Comparison of ENCODE assay signal across 1 cellular context in genomic region chr4:6887591-6888371, GRCh38.
TF ChIP-seq lines count a peak whose summit lies in the region.

No MANE protein-coding gene starts in this region.

TF ChIP-seq in K562, 482 proteins besides CTCF, POLR2A, EP300 and RAD21 (continued from another document and continues in another):
- no peak for TF ChIP-seq TRIM28 (IDR thresholded peaks at IDR 0.05)
- TF ChIP-seq CBFA2T2 (conservative IDR thresholded peaks at IDR 0.05): peak; percentile 62
- no peak for TF ChIP-seq FOXA1 (IDR thresholded peaks at IDR 0.05; ENCODE audit: borderline replicate concordance)
- TF ChIP-seq NCOR1 (IDR thresholded peaks at IDR 0.05): peak; percentile 26; the same call in 1 of the 2 replicates
- TF ChIP-seq ZNF77 (CRISPR knock-in tag; IDR thresholded peaks at IDR 0.05): no peak
- TF ChIP-seq BCOR (IDR thresholded peaks at IDR 0.05): peak; percentile 45
- no peak for TF ChIP-seq NR0B1 (IDR thresholded peaks at IDR 0.05; ENCODE audit: partially characterized antibody)
- no peak for TF ChIP-seq SOX6 (IDR thresholded peaks at IDR 0.05)
- peak; percentile 84 for TF ChIP-seq ZBTB7A (IDR thresholded peaks at IDR 0.05; ENCODE audit: borderline replicate concordance, control insufficient read depth, low read depth, low read length)
- TF ChIP-seq CBX3 (IDR thresholded peaks at IDR 0.05; ENCODE audit: borderline replicate concordance in 1 of 2, low read length in 2 of 2): peak in 1 of 2 experiments; percentile 28; a peak in 1 of 3 replicates
- TF ChIP-seq DPF2 (IDR thresholded peaks at IDR 0.05): 0 out of 2 replicates have a peak, but pooled peaks have one; percentile 17
- no peak for TF ChIP-seq RBFOX2 (IDR thresholded peaks at IDR 0.05; ENCODE audit: low read depth, low read length)
- 0 out of 2 replicates have a peak, but pooled peaks have one; percentile 48 for TF ChIP-seq DMBX1 (CRISPR knock-in tag; IDR thresholded peaks at IDR 0.05; ENCODE audit: borderline replicate concordance)
- no peak for TF ChIP-seq KLF13 (tag; IDR thresholded peaks at IDR 0.05; ENCODE audit: borderline replicate concordance, low read depth)
- TF ChIP-seq TAL1 (IDR thresholded peaks at IDR 0.05): peak; percentile 42; the same call in 1 of the 2 replicates
- TF ChIP-seq PKNOX1 (IDR thresholded peaks at IDR 0.05): peak; percentile 37; the same call in 1 of the 2 replicates
- TF ChIP-seq MAZ (CRISPR knock-in tag; conservative IDR thresholded peaks at IDR 0.05 in 1 of 2, IDR thresholded peaks at IDR 0.05 in 1 of 2): peak in 1 of 2 experiments; percentile 38; a peak in 1 of 4 replicates
- no peak for TF ChIP-seq SREBF2 (CRISPR knock-in tag; IDR thresholded peaks at IDR 0.05)
- TF ChIP-seq CREM (IDR thresholded peaks at IDR 0.05; ENCODE audit: low read depth): 0 out of 2 replicates have a peak, but pooled peaks have one; percentile 5
- TF ChIP-seq ARID1B (IDR thresholded peaks at IDR 0.05): peak; percentile 57
- TF ChIP-seq, protein P1, sequence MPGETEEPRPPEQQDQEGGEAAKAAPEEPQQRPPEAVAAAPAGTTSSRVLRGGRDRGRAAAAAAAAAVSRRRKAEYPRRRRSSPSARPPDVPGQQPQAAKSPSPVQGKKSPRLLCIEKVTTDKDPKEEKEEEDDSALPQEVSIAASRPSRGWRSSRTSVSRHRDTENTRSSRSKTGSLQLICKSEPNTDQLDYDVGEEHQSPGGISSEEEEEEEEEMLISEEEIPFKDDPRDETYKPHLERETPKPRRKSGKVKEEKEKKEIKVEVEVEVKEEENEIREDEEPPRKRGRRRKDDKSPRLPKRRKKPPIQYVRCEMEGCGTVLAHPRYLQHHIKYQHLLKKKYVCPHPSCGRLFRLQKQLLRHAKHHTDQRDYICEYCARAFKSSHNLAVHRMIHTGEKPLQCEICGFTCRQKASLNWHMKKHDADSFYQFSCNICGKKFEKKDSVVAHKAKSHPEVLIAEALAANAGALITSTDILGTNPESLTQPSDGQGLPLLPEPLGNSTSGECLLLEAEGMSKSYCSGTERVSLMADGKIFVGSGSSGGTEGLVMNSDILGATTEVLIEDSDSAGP (CRISPR knock-in tag; IDR thresholded peaks at IDR 0.05): peak; percentile 80; the same call in 1 of the 2 replicates
- TF ChIP-seq, protein P2, sequence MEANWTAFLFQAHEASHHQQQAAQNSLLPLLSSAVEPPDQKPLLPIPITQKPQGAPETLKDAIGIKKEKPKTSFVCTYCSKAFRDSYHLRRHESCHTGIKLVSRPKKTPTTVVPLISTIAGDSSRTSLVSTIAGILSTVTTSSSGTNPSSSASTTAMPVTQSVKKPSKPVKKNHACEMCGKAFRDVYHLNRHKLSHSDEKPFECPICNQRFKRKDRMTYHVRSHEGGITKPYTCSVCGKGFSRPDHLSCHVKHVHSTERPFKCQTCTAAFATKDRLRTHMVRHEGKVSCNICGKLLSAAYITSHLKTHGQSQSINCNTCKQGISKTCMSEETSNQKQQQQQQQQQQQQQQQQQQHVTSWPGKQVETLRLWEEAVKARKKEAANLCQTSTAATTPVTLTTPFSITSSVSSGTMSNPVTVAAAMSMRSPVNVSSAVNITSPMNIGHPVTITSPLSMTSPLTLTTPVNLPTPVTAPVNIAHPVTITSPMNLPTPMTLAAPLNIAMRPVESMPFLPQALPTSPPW (CRISPR knock-in tag; IDR thresholded peaks at IDR 0.05): peak; percentile 42; the same call in 1 of the 2 replicates
- TF ChIP-seq ZBTB12 (CRISPR knock-in tag; IDR thresholded peaks at IDR 0.05): no peak
- 0 out of 2 replicates have a peak, but pooled peaks have one; percentile 9 for TF ChIP-seq NFIC (IDR thresholded peaks at IDR 0.05)
- TF ChIP-seq RBM22 (IDR thresholded peaks at IDR 0.05; ENCODE audit: low read depth, low read length, poor library complexity, severe bottlenecking): no peak
- TF ChIP-seq GATAD2A (IDR thresholded peaks at IDR 0.05): 0 out of 2 replicates have a peak, but pooled peaks have one; percentile 20
- TF ChIP-seq E2F5 (CRISPR knock-in tag; IDR thresholded peaks at IDR 0.05): 0 out of 2 replicates have a peak, but pooled peaks have one; percentile 28
- TF ChIP-seq SETDB1 (IDR thresholded peaks at IDR 0.05; ENCODE audit: low read length): no peak
- TF ChIP-seq, protein P3, sequence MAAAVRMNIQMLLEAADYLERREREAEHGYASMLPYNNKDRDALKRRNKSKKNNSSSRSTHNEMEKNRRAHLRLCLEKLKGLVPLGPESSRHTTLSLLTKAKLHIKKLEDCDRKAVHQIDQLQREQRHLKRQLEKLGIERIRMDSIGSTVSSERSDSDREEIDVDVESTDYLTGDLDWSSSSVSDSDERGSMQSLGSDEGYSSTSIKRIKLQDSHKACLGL (CRISPR knock-in tag; IDR thresholded peaks at IDR 0.05; ENCODE audit: borderline replicate concordance, poor library complexity, severe bottlenecking): no peak
- TF ChIP-seq, protein P4, sequence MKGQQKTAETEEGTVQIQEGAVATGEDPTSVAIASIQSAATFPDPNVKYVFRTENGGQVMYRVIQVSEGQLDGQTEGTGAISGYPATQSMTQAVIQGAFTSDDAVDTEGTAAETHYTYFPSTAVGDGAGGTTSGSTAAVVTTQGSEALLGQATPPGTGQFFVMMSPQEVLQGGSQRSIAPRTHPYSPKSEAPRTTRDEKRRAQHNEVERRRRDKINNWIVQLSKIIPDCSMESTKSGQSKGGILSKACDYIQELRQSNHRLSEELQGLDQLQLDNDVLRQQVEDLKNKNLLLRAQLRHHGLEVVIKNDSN (CRISPR knock-in tag; IDR thresholded peaks at IDR 0.05): no peak
- peak; percentile 82 for TF ChIP-seq TCF3 (CRISPR knock-in tag; IDR thresholded peaks at IDR 0.05)
- no peak for TF ChIP-seq TOE1 (IDR thresholded peaks at IDR 0.05; ENCODE audit: borderline replicate concordance)
- TF ChIP-seq TOE1 (CRISPR knock-in tag; IDR thresholded peaks at IDR 0.05; ENCODE audit: borderline replicate concordance, low read depth): no peak
- no peak for TF ChIP-seq BMI1 (IDR thresholded peaks at IDR 0.05; ENCODE audit: low read length)
- TF ChIP-seq, protein P5, sequence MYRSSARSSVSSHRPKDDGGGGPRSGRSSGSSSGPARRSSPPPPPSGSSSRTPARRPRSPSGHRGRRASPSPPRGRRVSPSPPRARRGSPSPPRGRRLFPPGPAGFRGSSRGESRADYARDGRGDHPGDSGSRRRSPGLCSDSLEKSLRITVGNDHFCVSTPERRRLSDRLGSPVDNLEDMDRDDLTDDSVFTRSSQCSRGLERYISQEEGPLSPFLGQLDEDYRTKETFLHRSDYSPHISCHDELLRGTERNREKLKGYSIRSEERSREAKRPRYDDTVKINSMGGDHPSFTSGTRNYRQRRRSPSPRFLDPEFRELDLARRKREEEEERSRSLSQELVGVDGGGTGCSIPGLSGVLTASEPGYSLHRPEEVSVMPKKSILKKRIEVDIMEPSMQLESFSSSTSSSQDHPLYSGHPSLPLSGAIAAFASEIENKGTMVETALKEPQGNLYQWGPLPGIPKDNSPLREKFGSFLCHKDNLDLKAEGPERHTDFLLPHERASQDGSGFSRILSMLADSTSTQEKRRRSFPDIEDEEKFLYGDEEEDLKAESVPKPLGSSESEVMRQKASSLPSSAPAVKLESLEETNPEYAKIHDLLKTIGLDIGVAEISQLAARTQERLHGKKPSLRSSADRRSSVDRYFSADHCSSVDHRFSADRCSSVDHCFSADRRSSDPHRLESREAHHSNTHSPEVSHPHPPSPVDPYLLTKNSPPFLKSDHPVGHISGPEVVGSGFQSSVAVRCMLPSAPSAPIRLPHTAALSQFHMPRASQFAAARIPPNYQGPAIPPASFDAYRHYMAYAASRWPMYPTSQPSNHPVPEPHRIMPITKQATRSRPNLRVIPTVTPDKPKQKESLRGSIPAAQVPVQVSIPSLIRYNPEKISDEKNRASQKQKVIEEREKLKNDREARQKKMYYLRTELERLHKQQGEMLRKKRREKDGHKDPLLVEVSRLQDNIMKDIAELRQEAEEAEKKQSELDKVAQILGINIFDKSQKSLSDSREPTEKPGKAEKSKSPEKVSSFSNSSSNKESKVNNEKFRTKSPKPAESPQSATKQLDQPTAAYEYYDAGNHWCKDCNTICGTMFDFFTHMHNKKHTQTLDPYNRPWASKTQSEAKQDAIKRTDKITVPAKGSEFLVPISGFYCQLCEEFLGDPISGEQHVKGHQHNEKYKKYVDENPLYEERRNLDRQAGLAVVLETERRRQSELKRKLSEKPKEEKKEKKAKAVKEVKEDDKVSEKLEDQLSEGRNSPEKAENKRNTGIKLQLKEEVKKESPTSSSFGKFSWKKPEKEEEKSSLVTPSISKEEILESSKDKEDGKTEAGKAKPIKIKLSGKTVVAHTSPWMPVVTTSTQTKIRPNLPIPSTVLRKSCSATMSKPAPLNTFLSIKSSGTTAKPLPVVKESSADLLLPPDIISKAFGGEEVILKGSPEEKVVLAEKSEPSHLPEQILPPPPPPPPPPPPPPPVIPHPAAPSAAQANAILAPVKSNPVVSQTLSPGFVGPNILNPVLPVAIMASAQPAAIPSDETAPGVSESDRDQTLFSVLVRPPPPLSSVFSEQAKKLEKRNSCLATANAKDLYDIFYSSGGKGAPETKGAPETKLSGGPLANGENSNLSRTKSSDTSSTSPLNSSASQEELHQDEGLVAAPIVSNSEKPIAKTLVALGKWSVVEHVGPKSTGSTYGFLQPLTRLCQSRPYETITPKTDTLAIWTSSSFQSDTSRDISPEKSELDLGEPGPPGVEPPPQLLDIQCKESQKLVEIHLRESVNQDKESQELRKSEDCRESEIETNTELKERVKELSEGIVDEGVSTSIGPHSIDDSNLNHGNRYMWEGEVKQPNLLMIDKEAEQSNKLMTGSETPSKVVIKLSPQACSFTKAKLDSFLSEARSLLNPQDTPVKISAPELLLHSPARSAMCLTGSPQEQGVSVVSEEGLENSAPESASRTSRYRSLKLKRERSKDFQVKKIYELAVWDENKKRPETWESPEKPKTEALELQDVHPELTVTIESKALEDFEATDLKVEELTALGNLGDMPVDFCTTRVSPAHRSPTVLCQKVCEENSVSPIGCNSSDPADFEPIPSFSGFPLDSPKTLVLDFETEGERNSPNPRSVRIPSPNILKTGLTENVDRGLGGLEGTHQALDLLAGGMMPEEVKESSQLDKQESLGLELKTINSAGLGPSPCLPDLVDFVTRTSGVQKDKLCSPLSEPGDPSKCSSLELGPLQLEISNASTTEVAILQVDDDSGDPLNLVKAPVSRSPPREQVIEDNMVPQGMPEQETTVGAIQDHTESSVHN (IDR thresholded peaks at IDR 0.05; ENCODE audit: borderline replicate concordance in 1 of 2, low read depth in 1 of 2): no peak
- TF ChIP-seq CBFA2T3 (IDR thresholded peaks at IDR 0.05): peak; percentile 82
- TF ChIP-seq CEBPB (tag; IDR thresholded peaks at IDR 0.05): no peak
- TF ChIP-seq, protein P6, sequence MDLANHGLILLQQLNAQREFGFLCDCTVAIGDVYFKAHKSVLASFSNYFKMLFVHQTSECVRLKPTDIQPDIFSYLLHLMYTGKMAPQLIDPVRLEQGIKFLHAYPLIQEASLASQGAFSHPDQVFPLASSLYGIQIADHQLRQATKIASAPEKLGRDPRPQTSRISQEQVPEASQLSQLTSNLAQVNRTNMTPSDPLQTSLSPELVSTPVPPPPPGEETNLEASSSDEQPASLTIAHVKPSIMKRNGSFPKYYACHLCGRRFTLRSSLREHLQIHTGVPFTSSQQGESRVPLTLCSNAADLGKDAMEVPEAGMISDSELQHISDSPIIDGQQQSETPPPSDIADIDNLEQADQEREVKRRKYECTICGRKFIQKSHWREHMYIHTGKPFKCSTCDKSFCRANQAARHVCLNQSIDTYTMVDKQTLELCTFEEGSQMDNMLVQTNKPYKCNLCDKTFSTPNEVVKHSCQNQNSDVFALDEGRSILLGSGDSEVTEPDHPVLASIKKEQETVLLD (IDR thresholded peaks at IDR 0.05): peak; percentile 57; the same call in 1 of the 2 replicates
- TF ChIP-seq TRIM24 (IDR thresholded peaks at IDR 0.05): peak in 1 of 2 experiments; percentile 26; a peak in 1 of 4 replicates
- TF ChIP-seq ZNF699 (CRISPR knock-in tag; IDR thresholded peaks at IDR 0.05; ENCODE audit: insufficient replicate concordance): no peak
- TF ChIP-seq NFE2 (IDR thresholded peaks at IDR 0.05; ENCODE audit: low read depth): peak; percentile 36; the same call in 1 of the 2 replicates
- no peak for TF ChIP-seq RHOXF2B (CRISPR knock-in tag; conservative IDR thresholded peaks at IDR 0.05)
- peak; percentile 49 for TF ChIP-seq POLR2G (IDR thresholded peaks at IDR 0.05; ENCODE audit: low read depth, low read length)
- peak; percentile 25; the same call in 1 of the 2 replicates for TF ChIP-seq ZNF121 (CRISPR knock-in tag; conservative IDR thresholded peaks at IDR 0.05)
- TF ChIP-seq MEIS2 (IDR thresholded peaks at IDR 0.05; ENCODE audit: partially characterized antibody): peak; percentile 73
